ENCODE assay signal across 1 cellular context in genomic region chr1:226763741-226764264, GRCh38.
TF ChIP-seq lines count a peak whose summit lies in the region.

No MANE protein-coding gene starts in this region.

TF ChIP-seq in K562, 482 proteins besides CTCF, POLR2A, EP300 and RAD21 (continued from another document):
- TF ChIP-seq PBX2 (CRISPR knock-in tag; IDR thresholded peaks at IDR 0.05; ENCODE audit: low read depth): no peak
- TF ChIP-seq PBX2 (tag; conservative IDR thresholded peaks at IDR 0.05; ENCODE audit: low read depth): peak; percentile 46
- TF ChIP-seq TSHZ1 (CRISPR knock-in tag; IDR thresholded peaks at IDR 0.05): no peak
- no peak for TF ChIP-seq ZKSCAN3 (CRISPR knock-in tag; IDR thresholded peaks at IDR 0.05)
- peak; percentile 52 for TF ChIP-seq MEIS2 (IDR thresholded peaks at IDR 0.05; ENCODE audit: partially characterized antibody)
